ENCODE assay signal across 8 cellular contexts in genomic region chr1:45521413-45522323, GRCh38. TPM values are rescaled to one million over a fixed set of nuclear protein-coding genes. Genes with fewer than 3 reads are reported as not detected.
DNase-seq lines count a peak whose midpoint lies in the region; ATAC-seq and TF ChIP-seq lines count a peak whose summit lies in the region.

Gene PRDX1 (minus strand): TSS chr1:45521884. CDS start chr1:45519043, 2,841 bp downstream.

- DNase-seq in DMS153 (lab: John Stamatoyannopoulos, UW) = peak; percentile 96
- peak; percentile 99 for DNase-seq in activated T-cell treated with anti-CD3 and anti-CD28 coated beads, Interleukin-2, amount 50 U/mL, for 4 hours
- peak; percentile 93 to 94 for DNase-seq in stimulated activated CD8-positive, alpha-beta memory T cell treated with anti-CD3 and anti-CD28 coated beads, Interleukin-7, amount 100 ng/mL, for 4 hours (ENCODE audit: low read depth in 2 of 2)

- H3K4me3 ChIP-seq in muscle layer of duodenum (ENCODE audit: low read depth in 1 of 2, low read length in 2 of 2) = peak within 1 kb of the TSS; percentile 88 to 98

- peak within 1 kb of the TSS; percentile 98 for H3K4me3 Mint-ChIP-seq in activated T-cell treated with anti-CD3 and anti-CD28 coated beads, Interleukin-2, amount 50 U/mL, for 4 hours

- peaks cover 6 to 23% of the 10 kb centered on the region in 2 donors for H3K4me1 ChIP-seq in muscle layer of duodenum (ENCODE audit: control insufficient read depth in 1 of 2, insufficient read depth in 2 of 2, low read length in 2 of 2)

- H3K27me3 ChIP-seq in muscle layer of duodenum (ENCODE audit: low read depth, low read length) = no peaks in the 10 kb centered on the region

- H3K36me3 Mint-ChIP-seq in activated T-cell treated with anti-CD3 and anti-CD28 coated beads, Interleukin-2, amount 50 U/mL, for 4 hours (ENCODE audit: insufficient read depth) = peaks cover 9% of the 10 kb centered on the region

- ATAC-seq in GM21576 (IDR thresholded peaks at IDR 0.05; ENCODE audit: unreplicated experiment) (peak; percentile 82), esophagus mucosa (peak; percentile 92)
- peak; percentile 87 to 90 for ATAC-seq in activated T-cell treated with anti-CD3 and anti-CD28 coated beads, Interleukin-2, amount 50 U/mL, for 4 hours

- no peaks in the 10 kb centered on the region for H3K9me3 Mint-ChIP-seq in activated T-cell treated with anti-CD3 and anti-CD28 coated beads, Interleukin-2, amount 50 U/mL, for 4 hours

- no peaks in the 10 kb centered on the region for H3K9me3 ChIP-seq in muscle layer of duodenum (ENCODE audit: control insufficient read depth in 1 of 2, low read length in 2 of 2)

- H3K4me1 Mint-ChIP-seq in activated T-cell treated with anti-CD3 and anti-CD28 coated beads, Interleukin-2, amount 50 U/mL, for 4 hours (ENCODE audit: low read depth) = peaks cover 40% of the 10 kb centered on the region

- peaks cover 9 to 12% of the 10 kb centered on the region in 2 donors for H3K36me3 ChIP-seq in muscle layer of duodenum (ENCODE audit: control insufficient read depth in 1 of 2, insufficient read depth in 2 of 2, low read length in 2 of 2)

- peaks cover 2% of the 10 kb centered on the region for H3K27me3 Mint-ChIP-seq in activated T-cell treated with anti-CD3 and anti-CD28 coated beads, Interleukin-2, amount 50 U/mL, for 4 hours (ENCODE audit: low read depth)

- TF ChIP-seq RAD21 in Ishikawa (IDR thresholded peaks at IDR 0.05; ENCODE audit: low read depth) = peak; percentile 6; the same call in 1 of the 2 replicates

- peak within 1 kb of the TSS; percentile 93 for H3K27ac ChIP-seq in muscle layer of duodenum (ENCODE audit: low read length)

- TF ChIP-seq EP300 in Ishikawa (IDR thresholded peaks at IDR 0.05; ENCODE audit: borderline replicate concordance) = no peak

TF ChIP-seq in Ishikawa, 13 proteins besides CTCF, POLR2A, EP300 and RAD21:
- TF ChIP-seq TAF1 (IDR thresholded peaks at IDR 0.05; ENCODE audit: low read depth) = peak; percentile 95
- peak; percentile 87 for TF ChIP-seq MAX (IDR thresholded peaks at IDR 0.05)
- no peak for TF ChIP-seq REST (IDR thresholded peaks at IDR 0.05; ENCODE audit: low read depth)
- no peak; the same call in 1 of the 2 replicates for TF ChIP-seq TEAD4 (IDR thresholded peaks at IDR 0.05)
- peak; percentile 59 for TF ChIP-seq ZBTB7A (IDR thresholded peaks at IDR 0.05; ENCODE audit: low read depth)
- peak; percentile 39; the same call in 1 of the 2 replicates for TF ChIP-seq EGR1 (IDR thresholded peaks at IDR 0.05)
- peak; percentile 48; the same call in 1 of the 2 replicates for TF ChIP-seq CREB1 (IDR thresholded peaks at IDR 0.05; ENCODE audit: low read depth)
- TF ChIP-seq YY1 (IDR thresholded peaks at IDR 0.05; ENCODE audit: low read depth) = peak; percentile 19; the same call in 1 of the 2 replicates
- TF ChIP-seq TCF12 (IDR thresholded peaks at IDR 0.05; ENCODE audit: low read depth) = peak; percentile 84
- no peak for TF ChIP-seq CEBPB (IDR thresholded peaks at IDR 0.05)
- TF ChIP-seq USF1 (IDR thresholded peaks at IDR 0.05) = peak; percentile 10; the same call in 1 of the 2 replicates
- TF ChIP-seq FOXM1 (IDR thresholded peaks at IDR 0.05; ENCODE audit: borderline replicate concordance, low read depth) = 0 out of 2 replicates have a peak, but pooled peaks have one; percentile 42
- no peak; the same call in 1 of the 2 replicates for TF ChIP-seq NFIC (IDR thresholded peaks at IDR 0.05)
TF ChIP-seq in Ishikawa: peak in this region for 9.

TF ChIP-seq in PFSK-1, 5 proteins besides CTCF, POLR2A, EP300 and RAD21:
- peak; percentile 95 for TF ChIP-seq SIN3A (IDR thresholded peaks at IDR 0.05; ENCODE audit: borderline replicate concordance, insufficient read depth, low read length)
- TF ChIP-seq TAF1 (IDR thresholded peaks at IDR 0.05; ENCODE audit: borderline replicate concordance, insufficient read depth, low read length) = peak; percentile 100
- TF ChIP-seq REST (IDR thresholded peaks at IDR 0.05; ENCODE audit: insufficient read depth in 1 of 2, low read depth in 2 of 2, low read length in 2 of 2) = peak; percentile 56 to 72; a peak in 3 of 4 replicates
- TF ChIP-seq FOXP2 (optimal IDR thresholded peaks at IDR 0.05; ENCODE audit: borderline replicate concordance, extremely low read depth, extremely low read length, insufficient read depth) = no peak
- peak; percentile 100 for TF ChIP-seq POLR2AphosphoS5 (IDR thresholded peaks at IDR 0.05; ENCODE audit: low read depth, low read length)

RNA-seq across cellular contexts. Expression of gene PRDX1, which starts in this region (rescaled TPM):
- polyA plus RNA-seq in PFSK-1 (2012; ENCODE audit: insufficient read length, low read depth) = 270 TPM
- 100 to 1,000 TPM; 820 to 951 (median 896) TPM for total RNA-seq in activated T-cell treated with anti-CD3 and anti-CD28 coated beads, Interleukin-2, amount 50 U/mL, for 4 hours
- total RNA-seq in esophagus mucosa = 794 TPM

Comparison
In these comparisons a context has a peak if more than half of its experiments do, and no peak if none do; other contexts are left out.
1. Peak in every context shown above with its lines: DNase-seq, ATAC-seq, H3K4me3 ChIP-seq and H3K27ac ChIP-seq.